In the genomic region with DNA sequence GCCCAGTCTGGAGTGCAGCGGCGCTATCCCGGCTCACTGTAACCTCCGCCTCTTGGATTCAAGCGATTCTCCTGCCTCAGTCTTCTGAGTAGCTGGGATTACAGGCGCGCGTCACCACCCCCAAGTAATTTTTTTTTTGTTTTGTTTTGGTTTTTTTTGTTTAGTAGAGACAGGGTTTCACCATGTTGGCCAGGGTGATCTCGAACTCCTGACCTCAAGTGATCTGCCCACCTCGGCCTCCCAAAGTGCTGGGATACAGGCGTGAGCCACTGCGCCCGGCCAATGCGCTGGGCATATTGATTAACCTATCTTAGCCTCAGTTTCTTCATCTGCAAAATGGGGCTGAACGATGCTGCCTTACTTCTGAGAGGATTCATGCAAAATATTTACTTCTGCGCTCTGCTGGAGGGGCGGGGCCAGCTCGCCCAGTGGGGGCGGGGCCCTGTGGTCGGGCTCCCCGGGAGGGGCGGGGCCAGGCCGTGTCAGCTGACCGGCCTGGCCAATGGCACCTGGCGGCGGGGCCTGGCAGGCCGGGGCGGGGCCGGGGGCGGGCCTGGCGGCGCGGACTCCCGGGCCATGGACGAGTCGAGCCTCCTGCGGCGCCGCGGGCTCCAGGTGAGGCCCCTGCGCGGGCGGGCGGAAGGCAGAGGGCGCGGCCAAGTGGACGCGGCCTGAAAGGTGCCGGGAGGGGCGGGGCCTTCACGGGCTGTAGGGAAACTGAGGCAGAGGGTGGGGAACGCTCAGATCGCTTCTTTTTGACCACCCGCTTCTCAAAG, we compare ENCODE assay signal across 8 cellular contexts. TPM values are rescaled to one million over a fixed set of nuclear protein-coding genes. Genes with fewer than 3 reads are reported as not detected.
DNase-seq lines count a peak whose midpoint lies in the region; ATAC-seq and TF ChIP-seq lines count a peak whose summit lies in the region.

TSS of gene MAST3 (plus strand) at position 562 of the 776 bp plus-strand sequence. CDS start at position 577, 15 bp downstream.

- peak within 1 kb of the TSS; percentile 98 for H3K4me3 ChIP-seq in GM08714 (ENCODE audit: low read length)
- H3K4me3 ChIP-seq in kidney epithelial cell (ENCODE audit: low read depth, low read length) = peak within 1 kb of the TSS; percentile 34

- no peaks in the 10 kb centered on the region for H3K36me3 ChIP-seq in kidney epithelial cell (ENCODE audit: control insufficient read depth, insufficient read depth, low read length)

- no peak for TF ChIP-seq CTCF in kidney epithelial cell (IDR thresholded peaks at IDR 0.05; ENCODE audit: insufficient read depth, low read length, poor library complexity, severe bottlenecking)

- H3K4me1 Mint-ChIP-seq in central memory CD8-positive, alpha-beta T cell = peaks cover 31% of the 10 kb centered on the region

- peaks cover 23% of the 10 kb centered on the region for H3K27me3 ChIP-seq in kidney epithelial cell (ENCODE audit: control insufficient read depth, insufficient read depth, low read length)

- H3K9me3 Mint-ChIP-seq in central memory CD8-positive, alpha-beta T cell = no peaks in the 10 kb centered on the region

- peak within 1 kb of the TSS; percentile 89 for H3K27ac Mint-ChIP-seq in central memory CD8-positive, alpha-beta T cell (ENCODE audit: low read depth)

- peaks cover 3% of the 10 kb centered on the region for H3K36me3 Mint-ChIP-seq in central memory CD8-positive, alpha-beta T cell (ENCODE audit: insufficient read depth)

- peak; percentile 57 for ATAC-seq in HG02610 (IDR thresholded peaks at IDR 0.05; ENCODE audit: unreplicated experiment)
- peak; percentile 94 for ATAC-seq in central memory CD8-positive, alpha-beta T cell (replicated peaks; ENCODE audit: extremely low read depth, poor library complexity, severe bottlenecking)

- H3K27me3 Mint-ChIP-seq in central memory CD8-positive, alpha-beta T cell = no peaks in the 10 kb centered on the region

- H3K4me3 Mint-ChIP-seq in central memory CD8-positive, alpha-beta T cell = peak within 1 kb of the TSS; percentile 78

- DNase-seq in NCI-H2171 (lab: John Stamatoyannopoulos, UW) = peak; percentile 83
- peak; percentile 97 for DNase-seq in activated CD4-positive, CD25-positive, alpha-beta regulatory T cell treated with anti-CD3 and anti-CD28 coated beads, Interleukin-2, amount 50 U/mL, for 72 hours
- peak; percentile 82 to 90 for DNase-seq in central memory CD8-positive, alpha-beta T cell (ENCODE audit: low spot score in 2 of 2)
- peak; percentile 18 for DNase-seq in kidney epithelial cell (ENCODE audit: low read depth)
- DNase-seq in stimulated activated CD4-positive, alpha-beta T cell treated with anti-CD3 and anti-CD28 coated beads, Interleukin-1b, Interleukin-23, amount 100 ng/mL, for 1 hour (ENCODE audit: low read depth in 2 of 2) = peak; percentile 83 to 90
- no peak for DNase-seq in NCI-H1092 (lab: John Stamatoyannopoulos, UW)

RNA-seq across cellular contexts. Expression of gene MAST3, which starts in this region (rescaled TPM):
- 4.6 and 4.8 TPM in 2 replicates for total RNA-seq in kidney epithelial cell
